In genomic region chr12:67991158-67991557, GRCh38 we compare ENCODE assay signal across 9 cellular contexts. TPM values are rescaled to one million over a fixed set of nuclear protein-coding genes. Genes with fewer than 3 reads are reported as not detected.
DNase-seq lines count a peak whose midpoint lies in the region; ATAC-seq and TF ChIP-seq lines count a peak whose summit lies in the region.
"Had no signal": no experiment of that assay in that cellular context is flagged by ENCODE, and none has a peak within 500 bp of the region (broad histone marks: within the 10 kb centered on the region; RNA-seq: fewer than 3 reads in every experiment).

No MANE protein-coding gene starts in this region.

- CTCF ChIA-PET in CD8-positive, alpha-beta memory T cell (lab: Charles Lee), result interaction anchor here (0.8 kb wide), 2 partner anchors 11 to 17 kb away, joined by 3 to 4 read pairs; no protein-coding TSS in a partner anchor

- peak; percentile 59 for ATAC-seq in HG03521 (IDR thresholded peaks at IDR 0.05; ENCODE audit: unreplicated experiment)

- no peaks in the 10 kb centered on the region for H3K9me3 ChIP-seq in CD8-positive, alpha-beta memory T cell (ENCODE audit: low read length)

- peak overlapping the region; percentile 86 to 97 (median 91) for H3K27ac Mint-ChIP-seq in CD8-positive, alpha-beta memory T cell
- peak overlapping the region; percentile 91 for H3K27ac Mint-ChIP-seq in activated naive CD8-positive, alpha-beta T cell

- no peak for TF ChIP-seq CTCF in GM20000 (IDR thresholded peaks at IDR 0.05; ENCODE audit: extremely low read depth, missing control alignments)

- peak overlapping the region; percentile 84 to 91 (median 90) for H3K4me3 Mint-ChIP-seq in CD8-positive, alpha-beta memory T cell
- H3K4me3 Mint-ChIP-seq in activated naive CD8-positive, alpha-beta T cell, result peak overlapping the region; percentile 70

- peaks cover 34% of the 10 kb centered on the region for H3K4me1 ChIP-seq in CD8-positive, alpha-beta memory T cell (ENCODE audit: insufficient read depth, low read length)

- peak; percentile 5 to 70 (median 28) for DNase-seq in CD8-positive, alpha-beta memory T cell
- DNase-seq in GM20000 (ENCODE audit: low spot score) (peak; percentile 38), AG08396 (ENCODE audit: low spot score) (no peak), NCI-H1048 (lab: John Stamatoyannopoulos, UW) (no peak), DMS153 treated with DMSO at 0.1 percent for 48 hours (lab: John Stamatoyannopoulos, UW; ENCODE audit: unreplicated experiment) (no peak), retina (no peak)

- POLR2A ChIA-PET in CD8-positive, alpha-beta memory T cell (lab: Charles Lee), result interaction anchor here (1.2 kb wide), 1 partner anchor 341 kb away, joined by 3 read pairs; no protein-coding TSS in a partner anchor

- peaks cover 0 to 5% (median 0%) of the 10 kb centered on the region in 5 donors for H3K9me3 Mint-ChIP-seq in CD8-positive, alpha-beta memory T cell
- no peaks in the 10 kb centered on the region for H3K9me3 Mint-ChIP-seq in activated naive CD8-positive, alpha-beta T cell (ENCODE audit: low read depth)

- H3K36me3 ChIP-seq in CD8-positive, alpha-beta memory T cell (ENCODE audit: insufficient read depth, low read length), result no peaks in the 10 kb centered on the region

- H3K27me3 ChIP-seq in CD8-positive, alpha-beta memory T cell (ENCODE audit: insufficient read depth, low read length, poor library complexity, severe bottlenecking), result no peaks in the 10 kb centered on the region

- H3K27ac ChIP-seq in CD8-positive, alpha-beta memory T cell (ENCODE audit: low read depth, low read length), result peak overlapping the region; percentile 38

- no peaks in the 10 kb centered on the region for H3K27me3 Mint-ChIP-seq in CD8-positive, alpha-beta memory T cell
- no peaks in the 10 kb centered on the region for H3K27me3 Mint-ChIP-seq in activated naive CD8-positive, alpha-beta T cell

- peaks cover 7 to 17% (median 9%) of the 10 kb centered on the region in 3 donors for H3K36me3 Mint-ChIP-seq in CD8-positive, alpha-beta memory T cell
- peaks cover 6% of the 10 kb centered on the region for H3K36me3 Mint-ChIP-seq in activated naive CD8-positive, alpha-beta T cell

- peaks cover 68 to 81% (median 79%) of the 10 kb centered on the region in 3 donors for H3K4me1 Mint-ChIP-seq in CD8-positive, alpha-beta memory T cell
- peaks cover 40% of the 10 kb centered on the region for H3K4me1 Mint-ChIP-seq in activated naive CD8-positive, alpha-beta T cell (ENCODE audit: low read depth)

- H3K4me3 ChIP-seq in CD8-positive, alpha-beta memory T cell (ENCODE audit: low read length), result peak overlapping the region; percentile 32

RNA-seq across cellular contexts. Expression of gene IFNG-AS1, which starts 1.9 kb away (rescaled TPM):
- 1 to 10 TPM in 1 of 2 experiments, under 1 TPM in 1; 0.95 to 1.6 TPM for total RNA-seq in CD8-positive, alpha-beta memory T cell
- 35.4 TPM for polyA plus RNA-seq in CD8-positive, alpha-beta memory T cell
- total RNA-seq: dermis microvascular lymphatic vessel endothelial cell had no signal

Comparison
In these comparisons a context has a peak if more than half of its experiments do, and no peak if none do; other contexts are left out.
1. DNase-seq: peak in CD8-positive, alpha-beta memory T cell (5 of 5) and GM20000 (single experiment); none in AG08396 (single experiment), NCI-H1048 (single experiment), DMS153 treated with DMSO at 0.1 percent for 48 hours (single experiment) and retina (single experiment).